ENCODE assay signal across 9 cellular contexts in genomic region chr16:30011505-30012480, GRCh38. TPM values are rescaled to one million over a fixed set of nuclear protein-coding genes. Genes with fewer than 3 reads are reported as not detected.
DNase-seq lines count a peak whose midpoint lies in the region; ATAC-seq and TF ChIP-seq lines count a peak whose summit lies in the region.
"Had no signal": no experiment of that assay in that cellular context is flagged by ENCODE, and none has a peak within 500 bp of the region (broad histone marks: within the 10 kb centered on the region; RNA-seq: fewer than 3 reads in every experiment).

No MANE protein-coding gene starts in this region.

- H3K9me3 ChIP-seq in HUES64 (ENCODE audit: insufficient read depth, low read depth, low read length) (no peaks in the 10 kb centered on the region), neural progenitor cell (ENCODE audit: low read depth) (no peaks in the 10 kb centered on the region)

- TF ChIP-seq CTCF in C4-2B (conservative IDR thresholded peaks at IDR 0.05) (no peak), neural progenitor cell (IDR thresholded peaks at IDR 0.05) (no peak), RWPE1 (conservative IDR thresholded peaks at IDR 0.05; ENCODE audit: low read depth) (no peak), GM13976 (IDR thresholded peaks at IDR 0.05; ENCODE audit: borderline replicate concordance, control extremely low read depth, extremely low read depth, insufficient read depth, missing control alignments) (no peak)

- H3K27me3 ChIP-seq in HUES64 (ENCODE audit: insufficient read depth, low read length): peaks cover 37% of the 10 kb centered on the region
- H3K27me3 ChIP-seq in neural progenitor cell: peaks cover 41% of the 10 kb centered on the region

- CTCF ChIA-PET in RWPE1 (lab: Yijun Ruan, JAX): no interaction called here

- no peaks in the 10 kb centered on the region for H4K20me1 ChIP-seq in neural progenitor cell (ENCODE audit: low read depth)

- H3K79me2 ChIP-seq in neural progenitor cell (ENCODE audit: low read depth): no peaks in the 10 kb centered on the region

- peaks cover 14% of the 10 kb centered on the region for H3K4me1 Mint-ChIP-seq in central memory CD8-positive, alpha-beta T cell
- H3K4me1 Mint-ChIP-seq in neural progenitor cell: peaks cover 15% of the 10 kb centered on the region

- peak overlapping the region; percentile 49 for H3K27ac ChIP-seq in C4-2B
- H3K27ac ChIP-seq in HUES64 (ENCODE audit: low read depth, low read length): no peak overlapping the region
- H3K27ac ChIP-seq in neural progenitor cell: no peak overlapping the region
- H3K27ac ChIP-seq in RWPE1: no peak overlapping the region

- peak overlapping the region; percentile 48 for H2AFZ ChIP-seq in neural progenitor cell (replicated peaks)

- H3K4me2 ChIP-seq in neural progenitor cell: peak overlapping the region; percentile 88

- WGBS in HUES64: 5% methylated on average over 49 of the region's 49 CpGs

- H3K9me3 Mint-ChIP-seq in central memory CD8-positive, alpha-beta T cell: no peaks in the 10 kb centered on the region
- peaks cover 2% of the 10 kb centered on the region for H3K9me3 Mint-ChIP-seq in neural progenitor cell

- H3K9ac ChIP-seq in HUES64 (ENCODE audit: low read depth, low read length) (no peak overlapping the region), neural progenitor cell (no peak overlapping the region)

- peaks cover 4% of the 10 kb centered on the region for H3K36me3 Mint-ChIP-seq in central memory CD8-positive, alpha-beta T cell (ENCODE audit: insufficient read depth)
- peaks cover 3% of the 10 kb centered on the region for H3K36me3 Mint-ChIP-seq in neural progenitor cell

- H3K36me3 ChIP-seq in HUES64 (ENCODE audit: insufficient read depth, low read length) (no peaks in the 10 kb centered on the region), neural progenitor cell (no peaks in the 10 kb centered on the region)

- DNase-seq in central memory CD8-positive, alpha-beta T cell (ENCODE audit: low spot score in 2 of 2): no peak
- DNase-seq in neural progenitor cell (ENCODE audit: low spot score) (peak; percentile 75), RWPE1 (ENCODE audit: low spot score) (no peak), GM13976 (ENCODE audit: low spot score) (no peak), DMS53 treated with DMSO at 0.1 percent for 48 hours (lab: John Stamatoyannopoulos, UW; ENCODE audit: unreplicated experiment) (no peak)

- in situ Hi-C loops in GM13976 (cut with MboI; ENCODE audit: low sequenced_read_pairs, unreplicated experiment): loop anchor here (25.0 kb wide), 1 partner anchor 324 kb away; the partner anchor contains the start of gene QPRT

- peak overlapping the region; percentile 78 for H3K4me3 Mint-ChIP-seq in central memory CD8-positive, alpha-beta T cell
- peak overlapping the region; percentile 88 for H3K4me3 Mint-ChIP-seq in neural progenitor cell

- POLR2A ChIA-PET in RWPE1 (lab: Yijun Ruan, JAX; ENCODE audit: low non-redundant PET): interaction anchor here (0.7 kb wide), 1 partner anchor 17 kb away, joined by 3 read pairs; no protein-coding TSS in a partner anchor

- ATAC-seq in central memory CD8-positive, alpha-beta T cell (replicated peaks; ENCODE audit: extremely low read depth, poor library complexity, severe bottlenecking): no peak
- ATAC-seq in HG02571 (IDR thresholded peaks at IDR 0.05; ENCODE audit: unreplicated experiment): no peak

- H3F3A ChIP-seq in neural progenitor cell (ENCODE audit: low read depth): peaks cover 15% of the 10 kb centered on the region

- H3K4me3 ChIP-seq in HUES64 (ENCODE audit: low read length) (peak overlapping the region; percentile 78), neural progenitor cell (peak overlapping the region; percentile 61)

- peak overlapping the region; percentile 75 for H3K27ac Mint-ChIP-seq in central memory CD8-positive, alpha-beta T cell (ENCODE audit: low read depth)
- H3K27ac Mint-ChIP-seq in neural progenitor cell: peak overlapping the region; percentile 76

- H3K27me3 Mint-ChIP-seq in central memory CD8-positive, alpha-beta T cell: peaks cover 42% of the 10 kb centered on the region
- peaks cover 9% of the 10 kb centered on the region for H3K27me3 Mint-ChIP-seq in neural progenitor cell (ENCODE audit: insufficient read depth, low read depth)

- peaks cover 3% of the 10 kb centered on the region; the same call in 1 of the 2 replicates for H3K4me1 ChIP-seq in HUES64 (ENCODE audit: insufficient read depth, low read length)
- peaks cover 16% of the 10 kb centered on the region for H3K4me1 ChIP-seq in neural progenitor cell

RNA-seq across cellular contexts. Expression of gene DOC2A, which starts 1.0 kb away (rescaled TPM):
- polyA plus RNA-seq in HUES64 (2013, experiment 1 of 2): 3.3 TPM
- 3.7 TPM for polyA plus RNA-seq in HUES64 (2013, experiment 2 of 2)
- 3.1 and 8.1 TPM in 2 replicates for total RNA-seq in neural progenitor cell (ENCODE audit: low replicate concordance)

RNA-seq across cellular contexts. Expression of gene C16orf92, which starts 11.2 kb away (rescaled TPM):
- not detected for polyA plus RNA-seq in HUES64 (2013, experiment 1 of 2)
- polyA plus RNA-seq in HUES64 (2013, experiment 2 of 2): not detected
- not detected in 2 replicates for total RNA-seq in neural progenitor cell (ENCODE audit: low replicate concordance)
- total RNA-seq: dermis microvascular lymphatic vessel endothelial cell had no signal

RNA-seq across cellular contexts. Expression of gene INO80E, which starts 15.8 kb away (rescaled TPM):
- polyA plus RNA-seq in HUES64 (2013, experiment 1 of 2): 87.9 TPM
- polyA plus RNA-seq in HUES64 (2013, experiment 2 of 2): 90.7 TPM
- 104 and 129 TPM in 2 replicates for total RNA-seq in neural progenitor cell (ENCODE audit: low replicate concordance)

RNA-seq across cellular contexts. Expression of gene HIRIP3, which starts 16.4 kb away (rescaled TPM):
- 14.5 TPM for polyA plus RNA-seq in HUES64 (2013, experiment 1 of 2)
- 14.4 TPM for polyA plus RNA-seq in HUES64 (2013, experiment 2 of 2)
- total RNA-seq in neural progenitor cell (ENCODE audit: low replicate concordance): 4.7 and 14.1 TPM in 2 replicates

RNA-seq across cellular contexts. Expression of gene TLCD3B, which starts 19.3 kb away (rescaled TPM):
- polyA plus RNA-seq in HUES64 (2013, experiment 1 of 2): 16.0 TPM
- 20.7 TPM for polyA plus RNA-seq in HUES64 (2013, experiment 2 of 2)
- 2.4 and 9.0 TPM in 2 replicates for total RNA-seq in neural progenitor cell (ENCODE audit: low replicate concordance)
- total RNA-seq: dermis microvascular lymphatic vessel endothelial cell had no signal
